19 cellular contexts compared by ENCODE assay signal in genomic region chr18:66640431-66640830, GRCh38. TPM values are rescaled to one million over a fixed set of nuclear protein-coding genes. Genes with fewer than 3 reads are reported as not detected.
DNase-seq lines count a peak whose midpoint lies in the region; ATAC-seq and TF ChIP-seq lines count a peak whose summit lies in the region.
"Had no signal": no experiment of that assay in that cellular context is flagged by ENCODE, and none has a peak within 500 bp of the region (broad histone marks: within the 10 kb centered on the region; RNA-seq: fewer than 3 reads in every experiment).

No MANE protein-coding gene starts in this region.

- H3K4me3 ChIP-seq in epithelial cell of esophagus (ENCODE audit: low read length): no peak overlapping the region
- H3K4me3 ChIP-seq in lower lobe of right lung: no peak overlapping the region
- H3K4me3 ChIP-seq: cardiac muscle cell had no signal

- DNase-seq in CD1c-positive myeloid dendritic cell (ENCODE audit: extremely low spot score) (peak; percentile 72), RPMI8226 (peak; percentile 28), epithelial cell of esophagus (ENCODE audit: low read depth) (peak; percentile 59), lower lobe of right lung (no peak), NCI-H1694 treated with DMSO at 0.1 percent for 48 hours (lab: John Stamatoyannopoulos, UW) (no peak), NCI-H1417 (lab: John Stamatoyannopoulos, UW) (no peak)
- DNase-seq in activated CD4-positive, alpha-beta T cell treated with anti-CD3 and anti-CD28 coated beads for 36 hours: no peak
- DNase-seq: activated CD4-positive, alpha-beta T cell treated with anti-CD3 and anti-CD28 coated beads for 4 hours; activated naive CD4-positive, alpha-beta T cell treated with anti-CD3 and anti-CD28 coated beads, Interleukin-2, amount 10 ng/mL, durations not matched to agents 7 days and 5 days; activated T-cell treated with anti-CD3 and anti-CD28 coated beads for 4 hours; Caco-2; HFFc6; islet precursor cell; NCI-H2029 treated with DMSO at 0.1 percent for 48 hours; NCI-H69; T-helper 17 cell had no signal

- H3K27me3 Mint-ChIP-seq in activated CD4-positive, alpha-beta T cell treated with anti-CD3 and anti-CD28 coated beads for 36 hours: no peaks in the 10 kb centered on the region
- H3K27me3 Mint-ChIP-seq: activated naive CD4-positive, alpha-beta T cell treated with anti-CD3 and anti-CD28 coated beads, Interleukin-2, amount 10 ng/mL, durations not matched to agents 7 days and 5 days; T-helper 17 cell had no signal

- H3K4me1 Mint-ChIP-seq in activated CD4-positive, alpha-beta T cell treated with anti-CD3 and anti-CD28 coated beads for 36 hours: no peaks in the 10 kb centered on the region
- H3K4me1 Mint-ChIP-seq: activated naive CD4-positive, alpha-beta T cell treated with anti-CD3 and anti-CD28 coated beads, Interleukin-2, amount 10 ng/mL, durations not matched to agents 7 days and 5 days; T-helper 17 cell had no signal

- H3K9me3 Mint-ChIP-seq in activated CD4-positive, alpha-beta T cell treated with anti-CD3 and anti-CD28 coated beads for 36 hours (ENCODE audit: low read depth): peaks cover 7% of the 10 kb centered on the region

- POLR2A ChIA-PET in activated CD4-positive, alpha-beta T cell treated with anti-CD3 and anti-CD28 coated beads for 36 hours (lab: Charles Lee): no interaction called here

- CTCF ChIA-PET in activated CD4-positive, alpha-beta T cell treated with anti-CD3 and anti-CD28 coated beads for 36 hours (lab: Charles Lee): no interaction called here

- H3K4me3 Mint-ChIP-seq in activated CD4-positive, alpha-beta T cell treated with anti-CD3 and anti-CD28 coated beads for 36 hours: no peak overlapping the region
- H3K4me3 Mint-ChIP-seq: activated naive CD4-positive, alpha-beta T cell treated with anti-CD3 and anti-CD28 coated beads, Interleukin-2, amount 10 ng/mL, durations not matched to agents 7 days and 5 days; HFFc6; T-helper 17 cell had no signal

- ATAC-seq in lower lobe of right lung (peak; percentile 35 to 43), GM19463 (IDR thresholded peaks at IDR 0.05; ENCODE audit: unreplicated experiment) (no peak)
- ATAC-seq in activated CD4-positive, alpha-beta T cell treated with anti-CD3 and anti-CD28 coated beads for 36 hours: no peak
- ATAC-seq: T-helper 17 cell had no signal

- H3K36me3 ChIP-seq in lower lobe of right lung: no peaks in the 10 kb centered on the region
- H3K36me3 ChIP-seq: cardiac muscle cell had no signal

- no peaks in the 10 kb centered on the region for H3K9me3 ChIP-seq in lower lobe of right lung
- H3K9me3 ChIP-seq: Caco-2 had no signal

- intact Hi-C loops in lower lobe of right lung (cut with DNase I): no loop called here
- intact Hi-C loops in activated CD4-positive, alpha-beta T cell treated with anti-CD3 and anti-CD28 coated beads for 36 hours (cut with DNase I, micrococcal nuclease): no loop called here

- no peak for TF ChIP-seq CTCF in epithelial cell of esophagus (IDR thresholded peaks at IDR 0.05; ENCODE audit: insufficient read depth, low read depth, low read length, missing control alignments)
- TF ChIP-seq CTCF in lower lobe of right lung (IDR thresholded peaks at IDR 0.05): no peak

- no peaks in the 10 kb centered on the region for H3K36me3 Mint-ChIP-seq in activated CD4-positive, alpha-beta T cell treated with anti-CD3 and anti-CD28 coated beads for 36 hours (ENCODE audit: low read depth)
- H3K36me3 Mint-ChIP-seq: activated naive CD4-positive, alpha-beta T cell treated with anti-CD3 and anti-CD28 coated beads, Interleukin-2, amount 10 ng/mL, durations not matched to agents 7 days and 5 days had no signal

- no peaks in the 10 kb centered on the region for H3K27me3 ChIP-seq in lower lobe of right lung (ENCODE audit: low read depth)
- H3K27me3 ChIP-seq: cardiac muscle cell had no signal

- H3K27ac ChIP-seq in lower lobe of right lung: no peak overlapping the region
- H3K27ac ChIP-seq: cardiac muscle cell, parathyroid adenoma had no signal

- H3K4me1 ChIP-seq in lower lobe of right lung: no peaks in the 10 kb centered on the region
- H3K4me1 ChIP-seq: Caco-2, parathyroid adenoma had no signal

- no peak overlapping the region for H3K27ac Mint-ChIP-seq in activated CD4-positive, alpha-beta T cell treated with anti-CD3 and anti-CD28 coated beads for 36 hours
- H3K27ac Mint-ChIP-seq: activated naive CD4-positive, alpha-beta T cell treated with anti-CD3 and anti-CD28 coated beads, Interleukin-2, amount 10 ng/mL, durations not matched to agents 7 days and 5 days; HFFc6; T-helper 17 cell had no signal

RNA-seq across cellular contexts. Expression of gene CDH19, which starts 36.5 kb away (rescaled TPM):
- 1.2 TPM for total RNA-seq in lower lobe of right lung
- not detected for total RNA-seq in activated CD4-positive, alpha-beta T cell treated with anti-CD3 and anti-CD28 coated beads for 36 hours
- total RNA-seq: Caco-2, cardiac muscle cell, HFFc6, T-helper 17 cell had no signal

Comparison
In these comparisons a context has a peak if more than half of its experiments do, and no peak if none do; other contexts are left out.
1. DNase-seq: peak in CD1c-positive myeloid dendritic cell (single experiment), RPMI8226 (single experiment) and epithelial cell of esophagus (single experiment); none in lower lobe of right lung (single experiment), NCI-H1694 treated with DMSO at 0.1 percent for 48 hours (single experiment), activated CD4-positive, alpha-beta T cell treated with anti-CD3 and anti-CD28 coated beads for 36 hours (single experiment) and NCI-H1417 (0 of 3).
2. ATAC-seq: peak in lower lobe of right lung (2 of 2); none in activated CD4-positive, alpha-beta T cell treated with anti-CD3 and anti-CD28 coated beads for 36 hours (single experiment) and GM19463 (single experiment).